1 cellular context compared by ENCODE assay signal in the genomic region with DNA sequence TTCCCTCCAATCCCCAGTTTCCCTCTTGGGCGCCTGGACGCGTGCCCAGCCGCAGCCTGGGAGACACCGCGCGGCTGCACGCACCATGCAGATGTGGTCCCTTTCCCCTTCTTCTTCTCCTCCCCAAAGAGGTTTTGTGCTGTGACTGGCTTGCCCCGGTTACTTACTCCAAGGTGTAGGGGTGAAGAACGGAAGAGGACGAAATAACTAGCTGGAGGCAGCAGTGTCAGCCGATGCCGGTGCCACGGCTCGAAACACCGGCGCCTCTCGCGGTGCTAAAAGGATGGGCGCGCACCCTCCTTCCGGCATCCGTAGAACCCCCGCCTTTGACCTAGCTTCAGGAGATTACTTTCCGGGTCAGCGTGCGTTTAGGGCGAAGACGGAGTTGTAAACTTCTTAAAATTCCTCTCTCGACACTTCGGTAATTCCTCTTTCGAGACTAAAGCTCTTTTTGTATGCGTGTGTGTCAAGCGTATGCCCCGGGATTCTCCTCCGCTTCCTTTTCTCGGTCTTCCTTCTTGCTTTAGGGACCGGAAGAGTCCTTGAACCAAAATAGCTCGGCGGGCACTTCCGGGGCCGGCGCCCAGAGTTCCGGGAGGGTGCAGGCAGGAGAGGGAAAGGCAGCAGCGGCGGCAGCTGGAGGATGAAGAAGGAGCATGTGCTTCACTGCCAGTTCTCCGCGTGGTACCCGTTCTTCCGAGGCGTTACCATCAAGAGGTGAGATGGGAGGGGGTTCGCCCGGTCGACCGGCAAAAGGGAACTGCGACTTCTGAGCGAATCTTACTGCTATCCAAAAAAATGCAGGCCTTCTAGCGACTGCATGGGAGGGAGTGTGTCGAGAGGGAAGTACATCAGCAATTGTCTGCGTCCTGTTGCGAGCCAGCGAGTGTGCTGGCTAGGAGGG.
TF ChIP-seq lines count a peak whose summit lies in the region.

A gene with protein sequence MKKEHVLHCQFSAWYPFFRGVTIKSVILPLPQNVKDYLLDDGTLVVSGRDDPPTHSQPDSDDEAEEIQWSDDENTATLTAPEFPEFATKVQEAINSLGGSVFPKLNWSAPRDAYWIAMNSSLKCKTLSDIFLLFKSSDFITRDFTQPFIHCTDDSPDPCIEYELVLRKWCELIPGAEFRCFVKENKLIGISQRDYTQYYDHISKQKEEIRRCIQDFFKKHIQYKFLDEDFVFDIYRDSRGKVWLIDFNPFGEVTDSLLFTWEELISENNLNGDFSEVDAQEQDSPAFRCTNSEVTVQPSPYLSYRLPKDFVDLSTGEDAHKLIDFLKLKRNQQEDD (plus strand): TSS at position 586 of the 904 bp plus-strand sequence. CDS start 58 bp downstream, at position 644.
A gene (minus strand): TSS at position 289 of the 904 bp plus-strand sequence. CDS start 9,600 bp downstream, outside the sequence.

TF ChIP-seq in HepG2, 621 proteins besides CTCF, POLR2A, EP300 and RAD21 (continued from another document and continues in another):
- TF ChIP-seq, protein P1, sequence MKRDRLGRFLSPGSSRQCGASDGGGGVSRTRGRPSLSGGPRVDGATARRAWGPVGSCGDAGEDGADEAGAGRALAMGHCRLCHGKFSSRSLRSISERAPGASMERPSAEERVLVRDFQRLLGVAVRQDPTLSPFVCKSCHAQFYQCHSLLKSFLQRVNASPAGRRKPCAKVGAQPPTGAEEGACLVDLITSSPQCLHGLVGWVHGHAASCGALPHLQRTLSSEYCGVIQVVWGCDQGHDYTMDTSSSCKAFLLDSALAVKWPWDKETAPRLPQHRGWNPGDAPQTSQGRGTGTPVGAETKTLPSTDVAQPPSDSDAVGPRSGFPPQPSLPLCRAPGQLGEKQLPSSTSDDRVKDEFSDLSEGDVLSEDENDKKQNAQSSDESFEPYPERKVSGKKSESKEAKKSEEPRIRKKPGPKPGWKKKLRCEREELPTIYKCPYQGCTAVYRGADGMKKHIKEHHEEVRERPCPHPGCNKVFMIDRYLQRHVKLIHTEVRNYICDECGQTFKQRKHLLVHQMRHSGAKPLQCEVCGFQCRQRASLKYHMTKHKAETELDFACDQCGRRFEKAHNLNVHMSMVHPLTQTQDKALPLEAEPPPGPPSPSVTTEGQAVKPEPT (CRISPR knock-in tag; IDR thresholded peaks at IDR 0.05; ENCODE audit: low read depth), result no peak; the same call in 1 of the 2 replicates
- TF ChIP-seq RBM22 (optimal IDR thresholded peaks at IDR 0.05; ENCODE audit: low read length) (no peak), HNF4A (CRISPR knock-in tag; IDR thresholded peaks at IDR 0.05) (no peak), MBD4 (IDR thresholded peaks at IDR 0.05; ENCODE audit: borderline replicate concordance, low read length) (no peak), RFX1 (IDR thresholded peaks at IDR 0.05) (no peak), SMAD9 (CRISPR knock-in tag; IDR thresholded peaks at IDR 0.05) (peak; percentile 55; the same call in 1 of the 2 replicates), HNRNPUL1 (IDR thresholded peaks at IDR 0.05; ENCODE audit: low read depth, low read length) (no peak), TBP (CRISPR knock-in tag; IDR thresholded peaks at IDR 0.05) (no peak), ZNF781 (CRISPR knock-in tag; IDR thresholded peaks at IDR 0.05; ENCODE audit: borderline replicate concordance, not compliant biosample characterization) (peak; percentile 58), REL (CRISPR knock-in tag; conservative IDR thresholded peaks at IDR 0.05) (0 out of 2 replicates have a peak, but pooled peaks have one; percentile 54), ELF4 (CRISPR knock-in tag; IDR thresholded peaks at IDR 0.05; ENCODE audit: borderline replicate concordance) (peak; percentile 96), ZNF552 (CRISPR knock-in tag; IDR thresholded peaks at IDR 0.05; ENCODE audit: borderline replicate concordance) (no peak), ZFP90 (CRISPR knock-in tag; IDR thresholded peaks at IDR 0.05; ENCODE audit: borderline replicate concordance) (no peak; the same call in 1 of the 2 replicates), DR1 (CRISPR knock-in tag; IDR thresholded peaks at IDR 0.05) (peak; percentile 18; the same call in 1 of the 2 replicates), EEA1 (CRISPR knock-in tag; IDR thresholded peaks at IDR 0.05; ENCODE audit: borderline replicate concordance) (peak; percentile 82; the same call in 1 of the 2 replicates), SMAD1 (CRISPR knock-in tag; IDR thresholded peaks at IDR 0.05; ENCODE audit: borderline replicate concordance, low read depth) (0 out of 2 replicates have a peak, but pooled peaks have one; percentile 35), ZNF232 (CRISPR knock-in tag; IDR thresholded peaks at IDR 0.05; ENCODE audit: borderline replicate concordance) (peak; percentile 93; the same call in 1 of the 2 replicates), ZFP82 (CRISPR knock-in tag; IDR thresholded peaks at IDR 0.05; ENCODE audit: borderline replicate concordance) (no peak), PTBP1 (IDR thresholded peaks at IDR 0.05; ENCODE audit: low read depth, low read length, poor library complexity, severe bottlenecking) (no peak), YEATS2 (CRISPR knock-in tag; IDR thresholded peaks at IDR 0.05; ENCODE audit: borderline replicate concordance) (peak; percentile 80), PHF5A (CRISPR knock-in tag; IDR thresholded peaks at IDR 0.05; ENCODE audit: low read depth, unreplicated experiment) (peak; percentile 38), RXRA (CRISPR knock-in tag; IDR thresholded peaks at IDR 0.05) (peak; percentile 14; the same call in 1 of the 2 replicates), EED (CRISPR knock-in tag; IDR thresholded peaks at IDR 0.05) (0 out of 2 replicates have a peak, but pooled peaks have one; percentile 2), HOXA7 (CRISPR knock-in tag; IDR thresholded peaks at IDR 0.05) (no peak)
- TF ChIP-seq, protein P2, sequence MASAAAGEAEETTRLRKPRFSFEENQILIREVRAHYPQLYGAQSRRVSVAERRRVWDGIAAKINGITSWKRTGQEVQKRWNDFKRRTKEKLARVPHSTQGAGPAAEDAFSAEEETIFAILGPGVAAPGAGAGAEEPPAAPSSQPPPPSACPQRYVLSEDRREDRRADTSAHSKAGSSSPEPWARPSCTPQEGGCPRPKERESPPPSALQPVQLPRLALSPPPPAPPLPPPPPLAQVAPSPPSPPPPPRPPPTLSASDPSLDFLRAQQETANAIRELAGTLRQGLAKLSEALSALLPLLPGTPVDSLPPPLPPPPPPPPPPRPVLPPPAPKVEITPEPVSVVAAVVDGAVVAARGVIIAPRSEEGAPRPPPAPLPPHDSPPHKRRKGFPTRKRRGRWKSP (CRISPR knock-in tag; IDR thresholded peaks at IDR 0.05), result peak; percentile 63; the same call in 1 of the 2 replicates
- TF ChIP-seq, protein P3, sequence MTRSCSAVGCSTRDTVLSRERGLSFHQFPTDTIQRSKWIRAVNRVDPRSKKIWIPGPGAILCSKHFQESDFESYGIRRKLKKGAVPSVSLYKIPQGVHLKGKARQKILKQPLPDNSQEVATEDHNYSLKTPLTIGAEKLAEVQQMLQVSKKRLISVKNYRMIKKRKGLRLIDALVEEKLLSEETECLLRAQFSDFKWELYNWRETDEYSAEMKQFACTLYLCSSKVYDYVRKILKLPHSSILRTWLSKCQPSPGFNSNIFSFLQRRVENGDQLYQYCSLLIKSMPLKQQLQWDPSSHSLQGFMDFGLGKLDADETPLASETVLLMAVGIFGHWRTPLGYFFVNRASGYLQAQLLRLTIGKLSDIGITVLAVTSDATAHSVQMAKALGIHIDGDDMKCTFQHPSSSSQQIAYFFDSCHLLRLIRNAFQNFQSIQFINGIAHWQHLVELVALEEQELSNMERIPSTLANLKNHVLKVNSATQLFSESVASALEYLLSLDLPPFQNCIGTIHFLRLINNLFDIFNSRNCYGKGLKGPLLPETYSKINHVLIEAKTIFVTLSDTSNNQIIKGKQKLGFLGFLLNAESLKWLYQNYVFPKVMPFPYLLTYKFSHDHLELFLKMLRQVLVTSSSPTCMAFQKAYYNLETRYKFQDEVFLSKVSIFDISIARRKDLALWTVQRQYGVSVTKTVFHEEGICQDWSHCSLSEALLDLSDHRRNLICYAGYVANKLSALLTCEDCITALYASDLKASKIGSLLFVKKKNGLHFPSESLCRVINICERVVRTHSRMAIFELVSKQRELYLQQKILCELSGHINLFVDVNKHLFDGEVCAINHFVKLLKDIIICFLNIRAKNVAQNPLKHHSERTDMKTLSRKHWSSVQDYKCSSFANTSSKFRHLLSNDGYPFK (CRISPR knock-in tag; IDR thresholded peaks at IDR 0.05; ENCODE audit: borderline replicate concordance), result peak; percentile 91; the same call in 1 of the 2 replicates
- TF ChIP-seq, protein P4, sequence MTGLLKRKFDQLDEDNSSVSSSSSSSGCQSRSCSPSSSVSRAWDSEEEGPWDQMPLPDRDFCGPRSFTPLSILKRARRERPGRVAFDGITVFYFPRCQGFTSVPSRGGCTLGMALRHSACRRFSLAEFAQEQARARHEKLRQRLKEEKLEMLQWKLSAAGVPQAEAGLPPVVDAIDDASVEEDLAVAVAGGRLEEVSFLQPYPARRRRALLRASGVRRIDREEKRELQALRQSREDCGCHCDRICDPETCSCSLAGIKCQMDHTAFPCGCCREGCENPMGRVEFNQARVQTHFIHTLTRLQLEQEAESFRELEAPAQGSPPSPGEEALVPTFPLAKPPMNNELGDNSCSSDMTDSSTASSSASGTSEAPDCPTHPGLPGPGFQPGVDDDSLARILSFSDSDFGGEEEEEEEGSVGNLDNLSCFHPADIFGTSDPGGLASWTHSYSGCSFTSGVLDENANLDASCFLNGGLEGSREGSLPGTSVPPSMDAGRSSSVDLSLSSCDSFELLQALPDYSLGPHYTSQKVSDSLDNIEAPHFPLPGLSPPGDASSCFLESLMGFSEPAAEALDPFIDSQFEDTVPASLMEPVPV (CRISPR knock-in tag; IDR thresholded peaks at IDR 0.05), result peak; percentile 16; the same call in 1 of the 2 replicates
- TF ChIP-seq, protein P5, sequence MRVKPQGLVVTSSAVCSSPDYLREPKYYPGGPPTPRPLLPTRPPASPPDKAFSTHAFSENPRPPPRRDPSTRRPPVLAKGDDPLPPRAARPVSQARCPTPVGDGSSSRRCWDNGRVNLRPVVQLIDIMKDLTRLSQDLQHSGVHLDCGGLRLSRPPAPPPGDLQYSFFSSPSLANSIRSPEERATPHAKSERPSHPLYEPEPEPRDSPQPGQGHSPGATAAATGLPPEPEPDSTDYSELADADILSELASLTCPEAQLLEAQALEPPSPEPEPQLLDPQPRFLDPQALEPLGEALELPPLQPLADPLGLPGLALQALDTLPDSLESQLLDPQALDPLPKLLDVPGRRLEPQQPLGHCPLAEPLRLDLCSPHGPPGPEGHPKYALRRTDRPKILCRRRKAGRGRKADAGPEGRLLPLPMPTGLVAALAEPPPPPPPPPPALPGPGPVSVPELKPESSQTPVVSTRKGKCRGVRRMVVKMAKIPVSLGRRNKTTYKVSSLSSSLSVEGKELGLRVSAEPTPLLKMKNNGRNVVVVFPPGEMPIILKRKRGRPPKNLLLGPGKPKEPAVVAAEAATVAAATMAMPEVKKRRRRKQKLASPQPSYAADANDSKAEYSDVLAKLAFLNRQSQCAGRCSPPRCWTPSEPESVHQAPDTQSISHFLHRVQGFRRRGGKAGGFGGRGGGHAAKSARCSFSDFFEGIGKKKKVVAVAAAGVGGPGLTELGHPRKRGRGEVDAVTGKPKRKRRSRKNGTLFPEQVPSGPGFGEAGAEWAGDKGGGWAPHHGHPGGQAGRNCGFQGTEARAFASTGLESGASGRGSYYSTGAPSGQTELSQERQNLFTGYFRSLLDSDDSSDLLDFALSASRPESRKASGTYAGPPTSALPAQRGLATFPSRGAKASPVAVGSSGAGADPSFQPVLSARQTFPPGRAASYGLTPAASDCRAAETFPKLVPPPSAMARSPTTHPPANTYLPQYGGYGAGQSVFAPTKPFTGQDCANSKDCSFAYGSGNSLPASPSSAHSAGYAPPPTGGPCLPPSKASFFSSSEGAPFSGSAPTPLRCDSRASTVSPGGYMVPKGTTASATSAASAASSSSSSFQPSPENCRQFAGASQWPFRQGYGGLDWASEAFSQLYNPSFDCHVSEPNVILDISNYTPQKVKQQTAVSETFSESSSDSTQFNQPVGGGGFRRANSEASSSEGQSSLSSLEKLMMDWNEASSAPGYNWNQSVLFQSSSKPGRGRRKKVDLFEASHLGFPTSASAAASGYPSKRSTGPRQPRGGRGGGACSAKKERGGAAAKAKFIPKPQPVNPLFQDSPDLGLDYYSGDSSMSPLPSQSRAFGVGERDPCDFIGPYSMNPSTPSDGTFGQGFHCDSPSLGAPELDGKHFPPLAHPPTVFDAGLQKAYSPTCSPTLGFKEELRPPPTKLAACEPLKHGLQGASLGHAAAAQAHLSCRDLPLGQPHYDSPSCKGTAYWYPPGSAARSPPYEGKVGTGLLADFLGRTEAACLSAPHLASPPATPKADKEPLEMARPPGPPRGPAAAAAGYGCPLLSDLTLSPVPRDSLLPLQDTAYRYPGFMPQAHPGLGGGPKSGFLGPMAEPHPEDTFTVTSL (CRISPR knock-in tag; IDR thresholded peaks at IDR 0.05; ENCODE audit: borderline replicate concordance), result no peak
- TF ChIP-seq, protein P6, sequence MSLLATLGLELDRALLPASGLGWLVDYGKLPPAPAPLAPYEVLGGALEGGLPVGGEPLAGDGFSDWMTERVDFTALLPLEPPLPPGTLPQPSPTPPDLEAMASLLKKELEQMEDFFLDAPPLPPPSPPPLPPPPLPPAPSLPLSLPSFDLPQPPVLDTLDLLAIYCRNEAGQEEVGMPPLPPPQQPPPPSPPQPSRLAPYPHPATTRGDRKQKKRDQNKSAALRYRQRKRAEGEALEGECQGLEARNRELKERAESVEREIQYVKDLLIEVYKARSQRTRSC (CRISPR knock-in tag; IDR thresholded peaks at IDR 0.05; ENCODE audit: low read depth), result no peak
- TF ChIP-seq, protein P7, sequence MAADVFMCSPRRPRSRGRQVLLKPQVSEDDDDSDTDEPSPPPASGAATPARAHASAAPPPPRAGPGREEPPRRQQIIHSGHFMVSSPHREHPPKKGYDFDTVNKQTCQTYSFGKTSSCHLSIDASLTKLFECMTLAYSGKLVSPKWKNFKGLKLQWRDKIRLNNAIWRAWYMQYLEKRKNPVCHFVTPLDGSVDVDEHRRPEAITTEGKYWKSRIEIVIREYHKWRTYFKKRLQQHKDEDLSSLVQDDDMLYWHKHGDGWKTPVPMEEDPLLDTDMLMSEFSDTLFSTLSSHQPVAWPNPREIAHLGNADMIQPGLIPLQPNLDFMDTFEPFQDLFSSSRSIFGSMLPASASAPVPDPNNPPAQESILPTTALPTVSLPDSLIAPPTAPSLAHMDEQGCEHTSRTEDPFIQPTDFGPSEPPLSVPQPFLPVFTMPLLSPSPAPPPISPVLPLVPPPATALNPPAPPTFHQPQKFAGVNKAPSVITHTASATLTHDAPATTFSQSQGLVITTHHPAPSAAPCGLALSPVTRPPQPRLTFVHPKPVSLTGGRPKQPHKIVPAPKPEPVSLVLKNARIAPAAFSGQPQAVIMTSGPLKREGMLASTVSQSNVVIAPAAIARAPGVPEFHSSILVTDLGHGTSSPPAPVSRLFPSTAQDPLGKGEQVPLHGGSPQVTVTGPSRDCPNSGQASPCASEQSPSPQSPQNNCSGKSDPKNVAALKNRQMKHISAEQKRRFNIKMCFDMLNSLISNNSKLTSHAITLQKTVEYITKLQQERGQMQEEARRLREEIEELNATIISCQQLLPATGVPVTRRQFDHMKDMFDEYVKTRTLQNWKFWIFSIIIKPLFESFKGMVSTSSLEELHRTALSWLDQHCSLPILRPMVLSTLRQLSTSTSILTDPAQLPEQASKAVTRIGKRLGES (CRISPR knock-in tag; IDR thresholded peaks at IDR 0.05; ENCODE audit: borderline replicate concordance), result no peak
- TF ChIP-seq, protein P8, sequence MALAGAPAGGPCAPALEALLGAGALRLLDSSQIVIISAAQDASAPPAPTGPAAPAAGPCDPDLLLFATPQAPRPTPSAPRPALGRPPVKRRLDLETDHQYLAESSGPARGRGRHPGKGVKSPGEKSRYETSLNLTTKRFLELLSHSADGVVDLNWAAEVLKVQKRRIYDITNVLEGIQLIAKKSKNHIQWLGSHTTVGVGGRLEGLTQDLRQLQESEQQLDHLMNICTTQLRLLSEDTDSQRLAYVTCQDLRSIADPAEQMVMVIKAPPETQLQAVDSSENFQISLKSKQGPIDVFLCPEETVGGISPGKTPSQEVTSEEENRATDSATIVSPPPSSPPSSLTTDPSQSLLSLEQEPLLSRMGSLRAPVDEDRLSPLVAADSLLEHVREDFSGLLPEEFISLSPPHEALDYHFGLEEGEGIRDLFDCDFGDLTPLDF (CRISPR knock-in tag; IDR thresholded peaks at IDR 0.05), result peak; percentile 64; the same call in 1 of the 2 replicates
